ENCODE assay signal across 13 cellular contexts in genomic region chr13:26019881-26020535, GRCh38. TPM values are rescaled to one million over a fixed set of nuclear protein-coding genes. Genes with fewer than 3 reads are reported as not detected.
DNase-seq lines count a peak whose midpoint lies in the region; TF ChIP-seq lines count a peak whose summit lies in the region.
"Had no signal": no experiment of that assay in that cellular context is flagged by ENCODE, and none has a peak within 500 bp of the region (broad histone marks: within the 10 kb centered on the region; RNA-seq: fewer than 3 reads in every experiment).

No MANE protein-coding gene starts in this region.

- POLR2A ChIA-PET in A673 (lab: Charles Lee; ENCODE audit: low non-redundant PET) = no interaction called here

- H3K4me3 ChIP-seq in A673 (ENCODE audit: low read depth, low read length, poor library complexity, severe bottlenecking) (no peak overlapping the region), astrocyte of the cerebellum (ENCODE audit: low read depth, low read length) (no peak overlapping the region), kidney epithelial cell (ENCODE audit: low read depth, low read length) (no peak overlapping the region)
- H3K4me3 ChIP-seq: esophagus muscularis mucosa, lung, skin epidermis had no signal

- CTCF ChIA-PET in A673 (lab: Charles Lee) = no interaction called here

- H3K27me3 ChIP-seq in A673 (replicated peaks; ENCODE audit: insufficient read depth, low read depth, low read length, poor library complexity) (no peaks in the 10 kb centered on the region), kidney epithelial cell (ENCODE audit: control insufficient read depth, insufficient read depth, low read length) (no peaks in the 10 kb centered on the region)

- peaks cover 29% of the 10 kb centered on the region for H3K4me1 ChIP-seq in A673 (ENCODE audit: insufficient read depth, low read length, poor library complexity, severe bottlenecking)

- intact Hi-C loops in A673 (cut with micrococcal nuclease; ENCODE audit: unreplicated experiment) = loop anchor here (5.0 kb wide), 1 partner anchor 238 kb away; no protein-coding TSS in a partner anchor

- in situ Hi-C loops in astrocyte of the cerebellum (cut with HindIII; ENCODE audit: low sequenced_read_pairs) = no loop called here
- in situ Hi-C loops in KBM-7 (cut with MboI; ENCODE audit: low pct_unique_long_range_greater_than_20kb, low sequenced_read_pairs) = no loop called here

- no peaks in the 10 kb centered on the region for H3K9me3 ChIP-seq in A673 (ENCODE audit: low read depth, low read length, poor library complexity, severe bottlenecking)
- H3K9me3 ChIP-seq: esophagus muscularis mucosa had no signal

- H3K27ac ChIP-seq in A673 (ENCODE audit: low read depth, low read length, poor library complexity, severe bottlenecking) = no peak overlapping the region
- H3K27ac ChIP-seq: esophagus muscularis mucosa, skin epidermis had no signal

- no peaks in the 10 kb centered on the region for H3K36me3 ChIP-seq in A673 (ENCODE audit: insufficient read depth, low read length, poor library complexity, severe bottlenecking)
- H3K36me3 ChIP-seq in kidney epithelial cell (ENCODE audit: control insufficient read depth, insufficient read depth, low read length) = no peaks in the 10 kb centered on the region
- H3K36me3 ChIP-seq: esophagus muscularis mucosa had no signal

- DNase-seq in A673 (ENCODE audit: low spot score) (peak; percentile 19), GOT3 (lab: John Stamatoyannopoulos, UW) (peak; percentile 17), astrocyte of the cerebellum (ENCODE audit: low read depth) (peak; percentile 87), kidney epithelial cell (ENCODE audit: low read depth) (peak; percentile 99), KBM-7 (no peak), KG1 (lab: John Stamatoyannopoulos, UW) (no peak), DMS79 treated with DMSO at 0.1 percent for 48 hours (lab: John Stamatoyannopoulos, UW) (no peak), COLO829 (ENCODE audit: low spot score) (no peak)
- DNase-seq: activated CD4-positive, alpha-beta T cell treated with anti-CD3 and anti-CD28 coated beads, Interleukin-2, amount 50 U/mL, for 1 hour; NCI-H2171 treated with DMSO at 0.1 percent for 48 hours had no signal

- TF ChIP-seq CTCF in A673 (conservative IDR thresholded peaks at IDR 0.05; ENCODE audit: low read depth, low read length) (no peak), astrocyte of the cerebellum (IDR thresholded peaks at IDR 0.05; ENCODE audit: low read depth, low read length, missing control alignments) (no peak), kidney epithelial cell (IDR thresholded peaks at IDR 0.05; ENCODE audit: insufficient read depth, low read length, poor library complexity, severe bottlenecking) (no peak)

- no TSS peak for BruUV-seq in A673 (replicated peaks; lab: Mats Ljungman, UMichigan)

RNA-seq across cellular contexts. Expression of gene SHISA2, which starts 31.8 kb away (rescaled TPM):
- total RNA-seq in A673 (2021) (1.2 and 2.2 TPM in 2 replicates), kidney epithelial cell (89.5 and 105 TPM in 2 replicates)

Comparison
In these comparisons a context has a peak if more than half of its experiments do, and no peak if none do; other contexts are left out.
1. DNase-seq: peak in A673 (single experiment), GOT3 (single experiment), astrocyte of the cerebellum (single experiment) and kidney epithelial cell (single experiment); none in KBM-7 (single experiment), KG1 (single experiment), DMS79 treated with DMSO at 0.1 percent for 48 hours (single experiment) and COLO829 (single experiment).
2. RNA of gene SHISA2, which starts 31.8 kb away (total RNA-seq): 89.5 to 105 TPM in kidney epithelial cell; 1.2 to 2.2 TPM in A673; every median in the first group is over 10 times any median in the second.